1 cellular context compared by ENCODE assay signal in the genomic region with DNA sequence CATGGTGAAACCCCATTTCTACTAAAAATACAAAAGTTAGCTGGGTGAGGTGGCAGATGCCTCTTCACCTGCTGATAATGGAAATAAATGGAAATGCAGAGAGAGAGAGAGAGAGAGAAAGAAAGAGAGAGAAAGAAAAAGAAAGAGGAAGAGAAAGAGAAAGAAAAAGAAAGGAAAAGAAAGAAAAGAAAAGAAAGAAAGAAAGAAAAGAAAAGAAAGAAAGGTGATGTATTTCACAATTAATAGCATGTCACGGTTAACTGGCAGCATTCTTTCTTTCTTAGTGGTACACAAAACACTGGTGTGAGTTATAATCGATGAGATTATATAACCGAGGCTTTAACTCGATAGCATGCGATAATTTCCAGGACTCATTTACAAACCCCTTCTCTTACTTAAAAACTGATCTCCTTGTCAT.
TF ChIP-seq lines count a peak whose summit lies in the region.

No MANE protein-coding gene starts in this region.

TF ChIP-seq in K562, 482 proteins besides CTCF, POLR2A, EP300 and RAD21 (continues in another document):
- TF ChIP-seq NRF1 (conservative IDR thresholded peaks at IDR 0.05 in 1 of 2, IDR thresholded peaks at IDR 0.05 in 1 of 2) = no peak
- no peak for TF ChIP-seq RFX5 (IDR thresholded peaks at IDR 0.05; ENCODE audit: low read depth, low read length)
- TF ChIP-seq, protein P1, sequence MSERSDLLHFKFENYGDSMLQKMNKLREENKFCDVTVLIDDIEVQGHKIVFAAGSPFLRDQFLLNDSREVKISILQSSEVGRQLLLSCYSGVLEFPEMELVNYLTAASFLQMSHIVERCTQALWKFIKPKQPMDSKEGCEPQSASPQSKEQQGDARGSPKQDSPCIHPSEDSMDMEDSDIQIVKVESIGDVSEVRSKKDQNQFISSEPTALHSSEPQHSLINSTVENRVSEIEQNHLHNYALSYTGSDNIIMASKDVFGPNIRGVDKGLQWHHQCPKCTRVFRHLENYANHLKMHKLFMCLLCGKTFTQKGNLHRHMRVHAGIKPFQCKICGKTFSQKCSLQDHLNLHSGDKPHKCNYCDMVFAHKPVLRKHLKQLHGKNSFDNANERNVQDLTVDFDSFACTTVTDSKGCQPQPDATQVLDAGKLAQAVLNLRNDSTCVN (CRISPR knock-in tag; IDR thresholded peaks at IDR 0.05) = no peak
- no peak for TF ChIP-seq TAL1 (IDR thresholded peaks at IDR 0.05)
- TF ChIP-seq NKRF (IDR thresholded peaks at IDR 0.05; ENCODE audit: borderline replicate concordance) = 0 out of 2 replicates have a peak, but pooled peaks have one; percentile 28
- TF ChIP-seq ZC3H8 (IDR thresholded peaks at IDR 0.05) = no peak
- no peak for TF ChIP-seq ZNF586 (CRISPR knock-in tag; conservative IDR thresholded peaks at IDR 0.05)
- TF ChIP-seq, protein P2, sequence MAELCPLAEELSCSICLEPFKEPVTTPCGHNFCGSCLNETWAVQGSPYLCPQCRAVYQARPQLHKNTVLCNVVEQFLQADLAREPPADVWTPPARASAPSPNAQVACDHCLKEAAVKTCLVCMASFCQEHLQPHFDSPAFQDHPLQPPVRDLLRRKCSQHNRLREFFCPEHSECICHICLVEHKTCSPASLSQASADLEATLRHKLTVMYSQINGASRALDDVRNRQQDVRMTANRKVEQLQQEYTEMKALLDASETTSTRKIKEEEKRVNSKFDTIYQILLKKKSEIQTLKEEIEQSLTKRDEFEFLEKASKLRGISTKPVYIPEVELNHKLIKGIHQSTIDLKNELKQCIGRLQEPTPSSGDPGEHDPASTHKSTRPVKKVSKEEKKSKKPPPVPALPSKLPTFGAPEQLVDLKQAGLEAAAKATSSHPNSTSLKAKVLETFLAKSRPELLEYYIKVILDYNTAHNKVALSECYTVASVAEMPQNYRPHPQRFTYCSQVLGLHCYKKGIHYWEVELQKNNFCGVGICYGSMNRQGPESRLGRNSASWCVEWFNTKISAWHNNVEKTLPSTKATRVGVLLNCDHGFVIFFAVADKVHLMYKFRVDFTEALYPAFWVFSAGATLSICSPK (IDR thresholded peaks at IDR 0.05; ENCODE audit: borderline replicate concordance) = 0 out of 2 replicates have a peak, but pooled peaks have one; percentile 22
- peak; percentile 80; the same call in 1 of the 2 replicates for TF ChIP-seq HLTF (IDR thresholded peaks at IDR 0.05)
- TF ChIP-seq, protein P3, sequence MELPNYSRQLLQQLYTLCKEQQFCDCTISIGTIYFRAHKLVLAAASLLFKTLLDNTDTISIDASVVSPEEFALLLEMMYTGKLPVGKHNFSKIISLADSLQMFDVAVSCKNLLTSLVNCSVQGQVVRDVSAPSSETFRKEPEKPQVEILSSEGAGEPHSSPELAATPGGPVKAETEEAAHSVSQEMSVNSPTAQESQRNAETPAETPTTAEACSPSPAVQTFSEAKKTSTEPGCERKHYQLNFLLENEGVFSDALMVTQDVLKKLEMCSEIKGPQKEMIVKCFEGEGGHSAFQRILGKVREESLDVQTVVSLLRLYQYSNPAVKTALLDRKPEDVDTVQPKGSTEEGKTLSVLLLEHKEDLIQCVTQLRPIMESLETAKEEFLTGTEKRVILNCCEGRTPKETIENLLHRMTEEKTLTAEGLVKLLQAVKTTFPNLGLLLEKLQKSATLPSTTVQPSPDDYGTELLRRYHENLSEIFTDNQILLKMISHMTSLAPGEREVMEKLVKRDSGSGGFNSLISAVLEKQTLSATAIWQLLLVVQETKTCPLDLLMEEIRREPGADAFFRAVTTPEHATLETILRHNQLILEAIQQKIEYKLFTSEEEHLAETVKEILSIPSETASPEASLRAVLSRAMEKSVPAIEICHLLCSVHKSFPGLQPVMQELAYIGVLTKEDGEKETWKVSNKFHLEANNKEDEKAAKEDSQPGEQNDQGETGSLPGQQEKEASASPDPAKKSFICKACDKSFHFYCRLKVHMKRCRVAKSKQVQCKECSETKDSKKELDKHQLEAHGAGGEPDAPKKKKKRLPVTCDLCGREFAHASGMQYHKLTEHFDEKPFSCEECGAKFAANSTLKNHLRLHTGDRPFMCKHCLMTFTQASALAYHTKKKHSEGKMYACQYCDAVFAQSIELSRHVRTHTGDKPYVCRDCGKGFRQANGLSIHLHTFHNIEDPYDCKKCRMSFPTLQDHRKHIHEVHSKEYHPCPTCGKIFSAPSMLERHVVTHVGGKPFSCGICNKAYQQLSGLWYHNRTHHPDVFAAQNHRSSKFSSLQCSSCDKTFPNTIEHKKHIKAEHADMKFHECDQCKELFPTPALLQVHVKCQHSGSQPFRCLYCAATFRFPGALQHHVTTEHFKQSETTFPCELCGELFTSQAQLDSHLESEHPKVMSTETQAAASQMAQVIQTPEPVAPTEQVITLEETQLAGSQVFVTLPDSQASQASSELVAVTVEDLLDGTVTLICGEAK (IDR thresholded peaks at IDR 0.05) = peak; percentile 33; the same call in 1 of the 2 replicates
- TF ChIP-seq, protein P3 (CRISPR knock-in tag; IDR thresholded peaks at IDR 0.05) = no peak
- TF ChIP-seq KDM4B (IDR thresholded peaks at IDR 0.05; ENCODE audit: borderline replicate concordance in 2 of 2, low read depth in 1 of 2) = no peak
- TF ChIP-seq, protein P4, sequence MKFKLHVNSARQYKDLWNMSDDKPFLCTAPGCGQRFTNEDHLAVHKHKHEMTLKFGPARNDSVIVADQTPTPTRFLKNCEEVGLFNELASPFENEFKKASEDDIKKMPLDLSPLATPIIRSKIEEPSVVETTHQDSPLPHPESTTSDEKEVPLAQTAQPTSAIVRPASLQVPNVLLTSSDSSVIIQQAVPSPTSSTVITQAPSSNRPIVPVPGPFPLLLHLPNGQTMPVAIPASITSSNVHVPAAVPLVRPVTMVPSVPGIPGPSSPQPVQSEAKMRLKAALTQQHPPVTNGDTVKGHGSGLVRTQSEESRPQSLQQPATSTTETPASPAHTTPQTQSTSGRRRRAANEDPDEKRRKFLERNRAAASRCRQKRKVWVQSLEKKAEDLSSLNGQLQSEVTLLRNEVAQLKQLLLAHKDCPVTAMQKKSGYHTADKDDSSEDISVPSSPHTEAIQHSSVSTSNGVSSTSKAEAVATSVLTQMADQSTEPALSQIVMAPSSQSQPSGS (CRISPR knock-in tag; IDR thresholded peaks at IDR 0.05) = no peak
- peak; percentile 83; the same call in 1 of the 2 replicates for TF ChIP-seq HBP1 (CRISPR knock-in tag; IDR thresholded peaks at IDR 0.05)
- TF ChIP-seq HDGF (IDR thresholded peaks at IDR 0.05) = peak; percentile 65; the same call in 1 of the 2 replicates
- no peak for TF ChIP-seq SREBF2 (CRISPR knock-in tag; IDR thresholded peaks at IDR 0.05)
- no peak for TF ChIP-seq TEAD1 (CRISPR knock-in tag; IDR thresholded peaks at IDR 0.05)
- peak; percentile 76 for TF ChIP-seq ARHGAP35 (IDR thresholded peaks at IDR 0.05; ENCODE audit: partially characterized antibody)
- TF ChIP-seq, protein P5, sequence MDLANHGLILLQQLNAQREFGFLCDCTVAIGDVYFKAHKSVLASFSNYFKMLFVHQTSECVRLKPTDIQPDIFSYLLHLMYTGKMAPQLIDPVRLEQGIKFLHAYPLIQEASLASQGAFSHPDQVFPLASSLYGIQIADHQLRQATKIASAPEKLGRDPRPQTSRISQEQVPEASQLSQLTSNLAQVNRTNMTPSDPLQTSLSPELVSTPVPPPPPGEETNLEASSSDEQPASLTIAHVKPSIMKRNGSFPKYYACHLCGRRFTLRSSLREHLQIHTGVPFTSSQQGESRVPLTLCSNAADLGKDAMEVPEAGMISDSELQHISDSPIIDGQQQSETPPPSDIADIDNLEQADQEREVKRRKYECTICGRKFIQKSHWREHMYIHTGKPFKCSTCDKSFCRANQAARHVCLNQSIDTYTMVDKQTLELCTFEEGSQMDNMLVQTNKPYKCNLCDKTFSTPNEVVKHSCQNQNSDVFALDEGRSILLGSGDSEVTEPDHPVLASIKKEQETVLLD (IDR thresholded peaks at IDR 0.05) = peak; percentile 67; the same call in 1 of the 2 replicates
- no peak for TF ChIP-seq DDX20 (tag; IDR thresholded peaks at IDR 0.05; ENCODE audit: low read depth)
- no peak for TF ChIP-seq EHMT2 (IDR thresholded peaks at IDR 0.05)
- no peak for TF ChIP-seq ELK3 (CRISPR knock-in tag; IDR thresholded peaks at IDR 0.05)
- TF ChIP-seq TCF15 (CRISPR knock-in tag; IDR thresholded peaks at IDR 0.05) = no peak
- TF ChIP-seq PML (IDR thresholded peaks at IDR 0.05; ENCODE audit: low read length) = no peak
- TF ChIP-seq ZNF76 (CRISPR knock-in tag; IDR thresholded peaks at IDR 0.05; ENCODE audit: borderline replicate concordance) = no peak
- TF ChIP-seq, protein P6, sequence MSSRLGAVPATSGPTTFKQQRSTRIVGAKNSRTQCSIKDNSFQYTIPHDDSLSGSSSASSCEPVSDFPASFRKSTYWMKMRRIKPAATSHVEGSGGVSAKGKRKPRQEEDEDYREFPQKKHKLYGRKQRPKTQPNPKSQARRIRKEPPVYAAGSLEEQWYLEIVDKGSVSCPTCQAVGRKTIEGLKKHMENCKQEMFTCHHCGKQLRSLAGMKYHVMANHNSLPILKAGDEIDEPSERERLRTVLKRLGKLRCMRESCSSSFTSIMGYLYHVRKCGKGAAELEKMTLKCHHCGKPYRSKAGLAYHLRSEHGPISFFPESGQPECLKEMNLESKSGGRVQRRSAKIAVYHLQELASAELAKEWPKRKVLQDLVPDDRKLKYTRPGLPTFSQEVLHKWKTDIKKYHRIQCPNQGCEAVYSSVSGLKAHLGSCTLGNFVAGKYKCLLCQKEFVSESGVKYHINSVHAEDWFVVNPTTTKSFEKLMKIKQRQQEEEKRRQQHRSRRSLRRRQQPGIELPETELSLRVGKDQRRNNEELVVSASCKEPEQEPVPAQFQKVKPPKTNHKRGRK (tag; IDR thresholded peaks at IDR 0.05) = peak; percentile 93
- TF ChIP-seq HNRNPLL (IDR thresholded peaks at IDR 0.05; ENCODE audit: low read depth, low read length, poor library complexity, severe bottlenecking) = no peak
